15 cellular contexts compared by ENCODE assay signal in the genomic region with DNA sequence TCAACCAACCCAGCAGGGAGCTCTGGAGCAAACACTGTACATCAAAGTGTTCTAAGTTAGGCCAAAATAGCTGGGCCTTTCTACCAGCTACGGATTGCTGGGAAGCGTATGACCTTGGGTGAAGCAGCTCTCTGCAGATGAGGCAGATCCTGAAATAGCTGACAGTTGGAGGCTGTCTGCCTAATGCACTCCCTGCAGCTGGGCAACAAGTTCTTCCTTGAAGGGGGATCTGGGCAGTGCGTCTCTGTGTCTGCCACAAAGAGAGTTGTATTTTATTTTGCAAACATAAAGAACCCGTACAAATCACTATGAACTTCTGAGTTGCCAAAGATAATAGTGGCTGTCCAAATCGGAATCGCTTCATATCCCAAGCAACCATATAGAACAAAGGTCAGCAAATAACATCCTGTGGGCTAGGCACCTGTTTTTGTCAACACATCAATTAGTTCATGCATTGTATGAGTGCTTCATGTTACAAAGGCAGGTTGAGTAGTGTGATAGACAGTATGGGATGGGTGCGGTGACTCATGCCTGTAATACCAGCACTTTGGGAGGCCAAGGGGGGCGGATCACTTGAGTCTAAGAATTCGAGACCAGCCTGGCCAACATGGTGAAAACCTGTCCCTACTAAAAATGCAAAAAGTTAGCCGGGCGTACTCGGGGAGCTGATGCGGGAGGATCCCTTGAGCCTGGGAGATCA. TPM values are rescaled to one million over a fixed set of nuclear protein-coding genes. Genes with fewer than 3 reads are reported as not detected.
DNase-seq lines count a peak whose midpoint lies in the region; ATAC-seq and TF ChIP-seq lines count a peak whose summit lies in the region.
"Had no signal": no experiment of that assay in that cellular context is flagged by ENCODE, and none has a peak within 500 bp of the region (broad histone marks: within the 10 kb centered on the region; RNA-seq: fewer than 3 reads in every experiment).

No MANE protein-coding gene starts in this region.

- in situ Hi-C loops in Panc1 (cut with HindIII; ENCODE audit: low pct_unique_long_range_greater_than_20kb, low sequenced_read_pairs) = no loop called here

- peaks cover 12% of the 10 kb centered on the region for H3K4me1 Mint-ChIP-seq in MCF 10A (ENCODE audit: insufficient read depth, unreplicated experiment)

- BruUV-seq in MCF 10A (replicated peaks; lab: Mats Ljungman, UMichigan) (no TSS peak), Panc1 (replicated peaks; lab: Mats Ljungman, UMichigan) (no TSS peak)

- H3K4me3 Mint-ChIP-seq in MCF 10A (ENCODE audit: unreplicated experiment) = no peak overlapping the region

- no peaks in the 10 kb centered on the region for H3K36me3 ChIP-seq in breast epithelium
- no peaks in the 10 kb centered on the region for H3K36me3 ChIP-seq in Panc1 (ENCODE audit: control insufficient read depth, insufficient read depth, low read length)
- no peaks in the 10 kb centered on the region for H3K36me3 ChIP-seq in testis (ENCODE audit: low read depth, missing control alignments)
- H3K36me3 ChIP-seq: transverse colon had no signal

- H3K36me3 Mint-ChIP-seq in MCF 10A (ENCODE audit: insufficient read depth, unreplicated experiment) = peaks cover 3% of the 10 kb centered on the region

- no peaks in the 10 kb centered on the region for H3K9me3 Mint-ChIP-seq in MCF 10A (ENCODE audit: unreplicated experiment)

- H3K27ac Mint-ChIP-seq in MCF 10A (ENCODE audit: low read depth, unreplicated experiment) = no peak overlapping the region

- TF ChIP-seq POLR2A in breast epithelium (IDR thresholded peaks at IDR 0.05) (no peak), testis (IDR thresholded peaks at IDR 0.05) (no peak), lower leg skin (IDR thresholded peaks at IDR 0.05) (no peak)

- H3K27me3 ChIP-seq in breast epithelium = no peaks in the 10 kb centered on the region
- H3K27me3 ChIP-seq in Panc1 (ENCODE audit: control insufficient read depth, insufficient read depth, low read length) = no peaks in the 10 kb centered on the region
- H3K27me3 ChIP-seq in foreskin keratinocyte = peaks cover 17% of the 10 kb centered on the region
- no peaks in the 10 kb centered on the region for H3K27me3 ChIP-seq in testis
- H3K27me3 ChIP-seq: transverse colon had no signal

- H3K9me3 ChIP-seq in breast epithelium (no peaks in the 10 kb centered on the region), Panc1 (ENCODE audit: control insufficient read depth, insufficient read depth, low read depth, low read length) (no peaks in the 10 kb centered on the region), testis (no peaks in the 10 kb centered on the region)
- H3K9me3 ChIP-seq: transverse colon had no signal

- no peak overlapping the region for H3K4me3 ChIP-seq in breast epithelium
- H3K4me3 ChIP-seq in Panc1 (ENCODE audit: low read depth in 2 of 2, low read length in 2 of 2) = no peak overlapping the region
- H3K4me3 ChIP-seq in testis = no peak overlapping the region
- no peak overlapping the region for H3K4me3 ChIP-seq in lower leg skin (ENCODE audit: low read depth, poor library complexity, severe bottlenecking)
- H3K4me3 ChIP-seq: transverse colon had no signal

- no peaks in the 10 kb centered on the region for H3K27me3 Mint-ChIP-seq in MCF 10A (ENCODE audit: insufficient read depth, unreplicated experiment)

- CTCF ChIA-PET in MCF 10A (lab: Yijun Ruan, JAX) (interaction anchor here (0.7 kb wide), 2 partner anchors 155 to 238 kb away, joined by 3 to 4 read pairs; no protein-coding TSS in a partner anchor), Panc1 (lab: Charles Lee) (interaction anchor here (0.6 kb wide), 2 partner anchors 80 to 235 kb away, joined by 3 to 7 read pairs; no protein-coding TSS in a partner anchor)

- POLR2A ChIA-PET in MCF 10A (lab: Yijun Ruan, JAX) (no interaction called here), Panc1 (lab: Charles Lee) (interaction anchor here (0.6 kb wide), 1 partner anchor 128 kb away, joined by 3 read pairs; no protein-coding TSS in a partner anchor)

- peak; percentile 54 for DNase-seq in MCF 10A (ENCODE audit: unreplicated experiment)
- DNase-seq in breast epithelium (ENCODE audit: low spot score in 2 of 2) = no peak
- DNase-seq in Panc1 (ENCODE audit: low read depth, low spot score) = no peak
- peak in 1 of 2 donors; percentile 26 for DNase-seq in foreskin keratinocyte
- DNase-seq in testis = peak; percentile 35
- DNase-seq in posterior vena cava (ENCODE audit: low spot score) = no peak
- no peak for DNase-seq in lower leg skin (ENCODE audit: low spot score in 2 of 2)
- DNase-seq: activated CD8-positive, alpha-beta memory T cell treated with anti-CD3 and anti-CD28 coated beads, Interleukin-2, amount 50 U/mL, for 48 hours; amygdala; hippocampal formation; MV-4-11; transverse colon had no signal

- intact Hi-C loops in MCF 10A (cut with micrococcal nuclease) = loop anchor here (10.0 kb wide), 1 partner anchor 235 kb away; no protein-coding TSS in a partner anchor
- intact Hi-C loops in breast epithelium (cut with DNase I; ENCODE audit: low total_unique reads) = no loop called here
- intact Hi-C loops in Panc1 (cut with micrococcal nuclease; ENCODE audit: unreplicated experiment) = loop anchor here (10.0 kb wide), 1 partner anchor 105 kb away; no protein-coding TSS in a partner anchor
- intact Hi-C loops in testis (cut with DNase I; ENCODE audit: low total_unique reads) = no loop called here
- intact Hi-C loops in posterior vena cava (cut with DNase I) = no loop called here
- intact Hi-C loops in lower leg skin (cut with DNase I; ENCODE audit: low total_unique reads) = no loop called here

- 60 to 74% methylated on average over 13 of the region's 13 CpGs for WGBS in testis, 2 donors
- WGBS in lower leg skin, 2 donors = 74 to 84% methylated on average over 13 of the region's 13 CpGs

- H3K4me1 ChIP-seq in breast epithelium (no peaks in the 10 kb centered on the region), Panc1 (ENCODE audit: control insufficient read depth, insufficient read depth, low read length) (no peaks in the 10 kb centered on the region), foreskin keratinocyte (peaks cover 9% of the 10 kb centered on the region), testis (peaks cover 8% of the 10 kb centered on the region)

- no peak overlapping the region for H3K27ac ChIP-seq in breast epithelium
- H3K27ac ChIP-seq in Panc1 (ENCODE audit: low read length) = no peak overlapping the region
- no peak overlapping the region for H3K27ac ChIP-seq in foreskin keratinocyte
- H3K27ac ChIP-seq in testis = no peak overlapping the region
- H3K27ac ChIP-seq: transverse colon had no signal

- ATAC-seq in Panc1 = peak; percentile 33; the same call in 1 of the 2 replicates
- ATAC-seq in foreskin keratinocyte = peak; percentile 42
- no peak for ATAC-seq in GM18873 (IDR thresholded peaks at IDR 0.05; ENCODE audit: low FRiP score, unreplicated experiment)

- TF ChIP-seq CTCF in MCF 10A (IDR thresholded peaks at IDR 0.05; ENCODE audit: unreplicated experiment) (no peak), breast epithelium (IDR thresholded peaks at IDR 0.05) (no peak), Panc1 (IDR thresholded peaks at IDR 0.05) (no peak), foreskin keratinocyte (conservative IDR thresholded peaks at IDR 0.05) (no peak), testis (IDR thresholded peaks at IDR 0.05) (no peak), lower leg skin (IDR thresholded peaks at IDR 0.05) (no peak)

RNA-seq across cellular contexts. Expression of a gene that starts 29.1 kb away (rescaled TPM):
- total RNA-seq in MCF 10A (2022) (not detected in 2 replicates), breast epithelium (not detected), Panc1 (2021; ENCODE audit: unreplicated experiment) (not detected), foreskin keratinocyte (not detected in 2 replicates), testis (1 to 10 TPM; 5.2 to 7.6 TPM), posterior vena cava (under 1 TPM; 0.24 to 0.32 TPM), lower leg skin (not detected)
- not detected for polyA plus RNA-seq in Panc1 (2012; ENCODE audit: insufficient read length)
- polyA plus RNA-seq in foreskin keratinocyte (not detected in 2 replicates), testis (ENCODE audit: insufficient read depth, low read depth, low replicate concordance) (21.8 TPM)
- total RNA-seq: mononuclear cell, transverse colon had no signal

RNA-seq across cellular contexts. Expression of a gene that starts 51.9 kb away (rescaled TPM):
- total RNA-seq in MCF 10A (2022) (0.10 TPM in 1 of 2 replicates, not detected in the other), breast epithelium (not detected), Panc1 (2021; ENCODE audit: unreplicated experiment) (not detected), foreskin keratinocyte (not detected in 2 replicates), testis (under 1 TPM; 0.39 to 0.81 TPM), posterior vena cava (not detected), lower leg skin (not detected)
- not detected for polyA plus RNA-seq in Panc1 (2012; ENCODE audit: insufficient read length)
- polyA plus RNA-seq in foreskin keratinocyte (not detected in 2 replicates), testis (ENCODE audit: insufficient read depth, low read depth, low replicate concordance) (0.25 TPM)
- total RNA-seq: mononuclear cell, transverse colon had no signal
- polyA plus RNA-seq: AG04450 had no signal

RNA-seq across cellular contexts. Expression of a gene that starts 58.3 kb away (rescaled TPM):
- total RNA-seq in MCF 10A (2022) (62.2 and 64.9 TPM in 2 replicates), breast epithelium (1 to 10 TPM in 2 of 3 donors, under 1 TPM in 1; 0.32 to 5.1 (median 3.9) TPM), Panc1 (2021; ENCODE audit: unreplicated experiment) (9.2 TPM), foreskin keratinocyte (8.8 and 15.0 TPM in 2 replicates), testis (1 to 10 TPM; 1.2 to 1.7 TPM), posterior vena cava (10 to 100 TPM in 1 of 2 donors, 1 to 10 TPM in 1; 7.8 to 12.2 TPM), lower leg skin (10 to 100 TPM; 55.8 to 85.7 (median 62.0) TPM)
- 24.4 TPM for polyA plus RNA-seq in Panc1 (2012; ENCODE audit: insufficient read length)
- polyA plus RNA-seq in foreskin keratinocyte (8.5 and 14.7 TPM in 2 replicates), testis (ENCODE audit: insufficient read depth, low read depth, low replicate concordance) (2.3 TPM)
- total RNA-seq: mononuclear cell had no signal

Comparison
In these comparisons a context has a peak if more than half of its experiments do, and no peak if none do; other contexts are left out.
1. DNase-seq: peak in MCF 10A (single experiment) and testis (single experiment); none in breast epithelium (0 of 2), Panc1 (single experiment), posterior vena cava (single experiment) and lower leg skin (0 of 2).
2. intact Hi-C loops: an anchor here in MCF 10A (10.0 kb wide) and Panc1 (10.0 kb wide); none called in breast epithelium, testis, posterior vena cava and lower leg skin.